Comparison of ENCODE assay signal across 1 cellular context in genomic region chr17:81388091-81388611, GRCh38.
TF ChIP-seq lines count a peak whose summit lies in the region.

No MANE protein-coding gene starts in this region.

TF ChIP-seq in GM23338, 12 proteins besides CTCF, POLR2A, EP300 and RAD21 (continued from another document):
- TF ChIP-seq REST (IDR thresholded peaks at IDR 0.05; ENCODE audit: unreplicated experiment) (no peak), EZH2phosphoT487 (IDR thresholded peaks at IDR 0.05; ENCODE audit: unreplicated experiment) (no peak), POLR2AphosphoS5 (IDR thresholded peaks at IDR 0.05; ENCODE audit: low read depth) (no peak), EZH2 (IDR thresholded peaks at IDR 0.05; ENCODE audit: low read depth, unreplicated experiment) (peak; percentile 71)
